8 cellular contexts compared by ENCODE assay signal in the genomic region with DNA sequence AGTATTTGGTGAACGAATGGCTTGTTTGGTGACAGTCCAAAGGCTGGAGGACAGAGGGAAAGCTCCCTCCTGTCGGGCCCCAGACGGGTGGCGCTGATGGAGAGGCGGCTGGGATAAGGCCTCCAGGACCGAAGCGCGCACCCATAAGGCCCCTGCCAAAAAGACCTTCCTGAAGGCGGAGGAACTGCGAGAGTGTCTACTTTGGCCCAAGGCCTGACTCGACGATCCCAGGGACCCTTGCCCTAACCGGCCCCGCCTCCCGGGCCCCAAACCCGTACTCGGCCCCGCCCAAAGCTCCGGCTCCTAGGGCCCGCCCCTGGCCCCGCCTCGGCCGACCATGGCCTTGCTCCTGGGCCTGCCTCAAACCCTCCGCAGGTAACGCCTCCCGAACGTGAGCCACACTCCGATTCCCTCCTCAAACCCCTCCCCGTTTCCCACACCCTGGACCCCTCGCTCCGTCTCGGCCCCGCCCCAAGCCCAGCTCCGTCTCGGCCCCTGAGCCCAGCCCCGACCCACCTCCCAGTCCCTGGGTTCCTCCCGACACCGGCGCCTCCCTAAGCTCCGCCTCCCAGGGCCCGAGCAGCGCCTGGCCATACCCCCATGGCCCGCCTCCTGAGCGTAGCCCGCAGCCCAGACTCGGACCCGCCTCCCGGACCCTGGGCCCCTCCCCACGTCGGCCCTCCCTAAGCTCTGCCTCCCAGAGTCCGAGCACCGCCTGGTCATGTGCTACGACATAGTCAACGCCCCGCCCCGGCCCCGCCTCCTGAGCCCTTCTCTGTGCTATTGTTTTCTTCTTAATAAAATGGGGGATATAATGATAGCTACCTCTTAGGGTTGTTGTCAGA.
DNase-seq lines count a peak whose midpoint lies in the region; ATAC-seq and TF ChIP-seq lines count a peak whose summit lies in the region.

No MANE protein-coding gene starts in this region.

- H3K27ac ChIP-seq in KOPT-K1 (ENCODE audit: low read depth, low read length, poor library complexity, severe bottlenecking) (peak overlapping the region; percentile 77), neutrophil (peak overlapping the region; percentile 31)

- no peak for TF ChIP-seq CTCF in neutrophil (IDR thresholded peaks at IDR 0.05)

- no peaks in the 10 kb centered on the region for H3K9me3 ChIP-seq in KOPT-K1 (ENCODE audit: insufficient read depth, low read length, poor library complexity, severe bottlenecking)
- no peaks in the 10 kb centered on the region for H3K9me3 ChIP-seq in neutrophil

- H3K4me3 Mint-ChIP-seq in activated naive CD4-positive, alpha-beta T cell treated with anti-CD3 and anti-CD28 coated beads, Interleukin-2, amount 10 ng/mL, durations not matched to agents 7 days and 5 days = peak overlapping the region; percentile 76

- peaks cover 27% of the 10 kb centered on the region for H3K27me3 ChIP-seq in neutrophil

- DNase-seq in DMS 273 treated with DMSO at 0.1 percent for 48 hours (lab: John Stamatoyannopoulos, UW) (peak; percentile 42), SIG-M5 treated with dmso at 0.1 percent for 504 hours (lab: John Stamatoyannopoulos, UW; ENCODE audit: unreplicated experiment) (peak; percentile 80), germinal center (ENCODE audit: low spot score) (peak; percentile 85), stromal cell of bone marrow (ENCODE audit: low read depth) (peak; percentile 69)
- DNase-seq in activated naive CD4-positive, alpha-beta T cell treated with anti-CD3 and anti-CD28 coated beads, Interleukin-2, amount 10 ng/mL, durations not matched to agents 7 days and 5 days = peak; percentile 92

- ATAC-seq in GM21737 (IDR thresholded peaks at IDR 0.05; ENCODE audit: unreplicated experiment) = peak; percentile 100

- H3K4me1 Mint-ChIP-seq in activated naive CD4-positive, alpha-beta T cell treated with anti-CD3 and anti-CD28 coated beads, Interleukin-2, amount 10 ng/mL, durations not matched to agents 7 days and 5 days = peaks cover 21% of the 10 kb centered on the region

- CTCF ChIA-PET in activated naive CD4-positive, alpha-beta T cell treated with anti-CD3 and anti-CD28 coated beads, Interleukin-2, amount 10 ng/mL, durations not matched to agents 7 days and 5 days (lab: Charles Lee) = interaction anchor here (2.7 kb wide), 1 partner anchor 12 kb away, joined by 10 read pairs; no protein-coding TSS in a partner anchor

- H3K4me1 ChIP-seq in neutrophil (ENCODE audit: control insufficient read depth in 1 of 2, insufficient read depth in 1 of 2, low read depth in 1 of 2, low read length in 1 of 2) = peaks cover 0 to 5% of the 10 kb centered on the region in 2 experiments

- no peaks in the 10 kb centered on the region for H3K9me3 Mint-ChIP-seq in activated naive CD4-positive, alpha-beta T cell treated with anti-CD3 and anti-CD28 coated beads, Interleukin-2, amount 10 ng/mL, durations not matched to agents 7 days and 5 days

- H3K36me3 Mint-ChIP-seq in activated naive CD4-positive, alpha-beta T cell treated with anti-CD3 and anti-CD28 coated beads, Interleukin-2, amount 10 ng/mL, durations not matched to agents 7 days and 5 days = no peaks in the 10 kb centered on the region

- peak overlapping the region; percentile 81 for H3K27ac Mint-ChIP-seq in activated naive CD4-positive, alpha-beta T cell treated with anti-CD3 and anti-CD28 coated beads, Interleukin-2, amount 10 ng/mL, durations not matched to agents 7 days and 5 days

- peak overlapping the region; percentile 55 to 57 for H3K4me3 ChIP-seq in neutrophil (ENCODE audit: low read depth in 1 of 2, low read length in 1 of 2)

- H3K27me3 Mint-ChIP-seq in activated naive CD4-positive, alpha-beta T cell treated with anti-CD3 and anti-CD28 coated beads, Interleukin-2, amount 10 ng/mL, durations not matched to agents 7 days and 5 days = peaks cover 16% of the 10 kb centered on the region

- no peaks in the 10 kb centered on the region for H3K36me3 ChIP-seq in KOPT-K1 (ENCODE audit: insufficient read depth, low read length)
- no peaks in the 10 kb centered on the region for H3K36me3 ChIP-seq in neutrophil

Comparison
In these comparisons a context has a peak if more than half of its experiments do, and no peak if none do; other contexts are left out.
1. Peak in every context shown above with its lines: DNase-seq, ATAC-seq, H3K4me3 ChIP-seq and H3K27ac ChIP-seq.
2. DNase-seq: peak in every context shown above with its lines; median percentile 92 in activated naive CD4-positive, alpha-beta T cell treated with anti-CD3 and anti-CD28 coated beads, Interleukin-2, amount 10 ng/mL, durations not matched to agents 7 days and 5 days; 85 in germinal center; 80 in SIG-M5 treated with dmso at 0.1 percent for 504 hours; 69 in stromal cell of bone marrow; 42 in DMS 273 treated with DMSO at 0.1 percent for 48 hours.